8 cellular contexts compared by ENCODE assay signal in the genomic region with DNA sequence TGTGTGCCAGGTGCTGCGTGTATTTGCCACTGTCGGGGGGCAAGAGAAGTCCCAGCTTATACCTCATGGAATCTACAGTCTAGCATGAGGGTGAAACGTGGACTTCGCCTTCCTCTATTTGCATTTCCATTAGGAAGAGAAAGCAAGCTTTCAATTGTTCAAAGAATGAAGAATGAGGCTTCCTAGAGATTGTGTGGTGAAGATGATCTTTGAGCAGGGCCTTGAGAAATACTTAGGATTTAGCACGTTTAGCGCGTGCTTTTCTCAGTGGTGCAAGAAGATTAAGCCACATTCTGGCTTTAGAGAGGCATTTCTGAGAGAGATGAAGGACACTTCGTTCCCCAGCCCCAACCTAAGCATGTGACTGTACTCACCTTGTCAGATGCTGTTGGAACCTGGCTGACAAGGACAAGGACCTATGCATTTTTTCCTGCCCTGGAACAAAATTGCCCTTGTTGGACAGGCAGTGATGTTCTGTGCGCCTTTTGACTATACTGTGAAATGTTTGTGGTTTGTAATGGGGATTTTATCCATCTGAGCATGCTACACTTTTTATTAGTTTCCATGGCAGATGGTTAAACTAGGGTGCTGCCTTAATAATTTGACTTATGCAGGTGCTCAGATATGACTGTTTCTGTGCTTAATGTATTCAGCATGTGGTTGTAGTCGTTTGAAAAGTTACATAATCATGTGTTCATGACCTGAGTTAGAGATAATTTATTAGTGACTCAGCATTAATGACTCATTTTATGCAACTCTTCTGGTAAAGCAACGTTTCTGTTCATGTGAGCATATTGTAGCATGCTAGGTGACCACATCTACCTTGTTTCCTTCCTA. TPM values are rescaled to one million over a fixed set of nuclear protein-coding genes. Genes with fewer than 3 reads are reported as not detected.
DNase-seq lines count a peak whose midpoint lies in the region; ATAC-seq, FAIRE-seq and TF ChIP-seq lines count a peak whose summit lies in the region.

No MANE protein-coding gene starts in this region.

- in situ Hi-C loops in GM13977 (cut with MboI; ENCODE audit: low pct_unique_long_range_greater_than_20kb, low sequenced_read_pairs, unreplicated experiment): no loop called here

- no peaks in the 10 kb centered on the region for H3K9me3 ChIP-seq in upper lobe of right lung
- H3K9me3 ChIP-seq in suprapubic skin: no peaks in the 10 kb centered on the region

- no peaks in the 10 kb centered on the region for H3K4me1 ChIP-seq in upper lobe of right lung
- peaks cover 29% of the 10 kb centered on the region for H3K4me1 ChIP-seq in suprapubic skin

- TF ChIP-seq POLR2A in suprapubic skin (IDR thresholded peaks at IDR 0.05): no peak

- TF ChIP-seq EP300 in suprapubic skin (IDR thresholded peaks at IDR 0.05): no peak

- TF ChIP-seq CTCF in GM13977 (IDR thresholded peaks at IDR 0.05; ENCODE audit: extremely low read depth, insufficient read depth, missing control alignments) (no peak), epithelial cell of esophagus (IDR thresholded peaks at IDR 0.05; ENCODE audit: insufficient read depth, low read depth, low read length, missing control alignments) (no peak), upper lobe of right lung (IDR thresholded peaks at IDR 0.05) (no peak), suprapubic skin (IDR thresholded peaks at IDR 0.05) (no peak)

- no peak overlapping the region for H3K4me3 ChIP-seq in epithelial cell of esophagus (ENCODE audit: low read length)
- H3K4me3 ChIP-seq in upper lobe of right lung: no peak overlapping the region
- H3K4me3 ChIP-seq in suprapubic skin: no peak overlapping the region

- DNase-seq in GM13977 (ENCODE audit: low spot score): peak; percentile 49
- peak; percentile 24 for DNase-seq in HTR-8/SVneo (ENCODE audit: insufficient read length, low spot score)
- peak; percentile 91 for DNase-seq in epithelial cell of esophagus (ENCODE audit: low read depth)
- no peak for DNase-seq in upper lobe of right lung
- DNase-seq in NCI-H187 treated with DMSO at 0.1 percent for 48 hours (lab: John Stamatoyannopoulos, UW): no peak
- DNase-seq in suprapubic skin (ENCODE audit: low spot score in 2 of 2): no peak
- no peak for DNase-seq in NCI-H1105 treated with DMSO at 0.1 percent for 48 hours (lab: John Stamatoyannopoulos, UW)

- ATAC-seq in GM21723 (IDR thresholded peaks at IDR 0.05; ENCODE audit: unreplicated experiment): peak; percentile 53
- peak; percentile 57 for ATAC-seq in upper lobe of right lung

- no peaks in the 10 kb centered on the region for H3K27me3 ChIP-seq in upper lobe of right lung
- H3K27me3 ChIP-seq in suprapubic skin: no peaks in the 10 kb centered on the region

- WGBS in suprapubic skin: 71% methylated on average over 11 of the region's 11 CpGs

- H3K27ac ChIP-seq in upper lobe of right lung: no peak overlapping the region
- no peak overlapping the region for H3K27ac ChIP-seq in suprapubic skin

- H3K36me3 ChIP-seq in upper lobe of right lung: no peaks in the 10 kb centered on the region
- H3K36me3 ChIP-seq in suprapubic skin: no peaks in the 10 kb centered on the region

- FAIRE-seq in HTR-8/SVneo (lab: Jason Lieb, UNC): no peak

- intact Hi-C loops in upper lobe of right lung (cut with DNase I): no loop called here

RNA-seq across cellular contexts. Expression of gene TULP4, which starts 10.7 kb away (rescaled TPM):
- total RNA-seq in upper lobe of right lung: 94.1 TPM
- 100 to 1,000 TPM; 123 to 156 (median 132) TPM for total RNA-seq in suprapubic skin

Comparison
In these comparisons a context has a peak if more than half of its experiments do, and no peak if none do; other contexts are left out.
1. DNase-seq: peak in GM13977 (single experiment), HTR-8/SVneo (single experiment) and epithelial cell of esophagus (single experiment); none in upper lobe of right lung (single experiment), NCI-H187 treated with DMSO at 0.1 percent for 48 hours (single experiment), suprapubic skin (0 of 2) and NCI-H1105 treated with DMSO at 0.1 percent for 48 hours (single experiment).